ENCODE assay signal across 8 cellular contexts in the genomic region with DNA sequence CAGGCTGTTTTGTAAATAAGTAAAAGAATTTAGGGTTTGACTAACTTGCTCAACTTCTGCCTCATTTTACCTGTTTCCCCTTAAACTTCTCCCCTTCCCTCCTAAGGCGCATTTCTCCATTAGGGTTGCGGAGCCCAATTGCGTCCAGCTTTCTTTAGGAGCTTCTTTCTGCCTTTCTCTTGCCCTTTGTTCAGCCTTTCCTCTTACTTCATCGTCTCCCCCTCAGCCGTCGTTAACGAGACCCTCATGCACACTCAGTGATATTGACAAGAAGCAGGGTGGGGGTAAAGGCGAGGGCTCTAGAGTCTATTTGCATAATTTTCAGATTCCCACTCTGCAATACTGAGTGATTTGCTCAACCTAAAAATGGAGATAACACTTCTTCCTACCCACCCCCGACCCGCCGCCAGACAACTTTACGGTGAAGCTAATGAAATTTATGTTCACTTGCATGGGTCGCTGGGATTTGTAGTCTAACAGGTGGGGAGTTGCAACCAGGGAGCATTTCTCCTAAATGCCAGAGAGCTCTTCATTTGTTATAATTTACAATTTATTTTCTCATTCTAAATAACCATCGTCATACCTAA. TPM values are rescaled to one million over a fixed set of nuclear protein-coding genes. Genes with fewer than 3 reads are reported as not detected.
DNase-seq lines count a peak whose midpoint lies in the region; ATAC-seq and TF ChIP-seq lines count a peak whose summit lies in the region.

No MANE protein-coding gene starts in this region.

- no peaks in the 10 kb centered on the region for H3K36me3 Mint-ChIP-seq in mesothelial cell of epicardium

- H3K27ac Mint-ChIP-seq in mesothelial cell of epicardium = peak overlapping the region; percentile 96

- no peaks in the 10 kb centered on the region for H3K27me3 Mint-ChIP-seq in mesothelial cell of epicardium (ENCODE audit: low read depth)

- H3K27ac ChIP-seq in 22Rv1 (peak overlapping the region; percentile 98), HEK293 (ENCODE audit: extremely low read depth, low read depth, low read length) (peak overlapping the region; percentile 76; the same call in 1 of the 2 replicates), thoracic aorta (peak overlapping the region; percentile 92 to 95)

- H3K36me3 ChIP-seq in HEK293 (ENCODE audit: control insufficient read depth in 2 of 2, insufficient read depth in 1 of 2, low read length in 2 of 2) (no peaks in the 10 kb centered on the region), thoracic aorta (no peaks in the 10 kb centered on the region)

- no peaks in the 10 kb centered on the region for H3K9me3 ChIP-seq in HEK293 (ENCODE audit: control insufficient read depth, insufficient read depth, low read depth, low read length)
- H3K9me3 ChIP-seq in thoracic aorta = no peaks in the 10 kb centered on the region

- POLR2A ChIA-PET in HEK293 (lab: Yijun Ruan, JAX) = interaction anchor here (0.6 to 2.7 kb wide), 18 partner anchors 8 to 623 kb away, joined by 3 to 26 read pairs (median 4); partner anchors contain the start of genes NANS, NCBP1, TRIM14 and TRMO

- H3K4me1 ChIP-seq in HEK293 (ENCODE audit: control insufficient read depth, insufficient read depth, low read length) (no peaks in the 10 kb centered on the region), thoracic aorta (ENCODE audit: control insufficient read depth in 1 of 2, low read depth in 2 of 2) (peaks cover 4 to 26% of the 10 kb centered on the region in 2 donors)

- peak in 3 of 5 donors; percentile 13 to 48 (median 24) for DNase-seq in T-helper 1 cell
- peak; percentile 35 for DNase-seq in central memory CD4-positive, alpha-beta T cell
- no peak for DNase-seq in mesothelial cell of epicardium (ENCODE audit: low spot score in 2 of 2, unreplicated experiment in 2 of 2)
- no peak for DNase-seq in thoracic aorta (ENCODE audit: low spot score)
- DNase-seq in middle frontal gyrus (ENCODE audit: extremely low spot score, low spot score) = no peak

- ATAC-seq in thoracic aorta (ENCODE audit: insufficient number of reproducible peaks, low FRiP score, low read depth) = no peak
- ATAC-seq in HG03039 (IDR thresholded peaks at IDR 0.05; ENCODE audit: unreplicated experiment) = no peak

- CTCF ChIA-PET in HEK293 (lab: Yijun Ruan, JAX) = interaction anchor here (0.6 to 4.0 kb wide), 12 partner anchors 21 to 877 kb away, joined by 3 to 25 read pairs (median 4); partner anchors contain the start of gene NANS

- peak overlapping the region; percentile 88 for H3K4me3 ChIP-seq in HEK293 (ENCODE audit: low read depth, low read length)
- peak overlapping the region; percentile 86 for H3K4me3 ChIP-seq in thoracic aorta

- peak overlapping the region; percentile 82 for H3K4me3 Mint-ChIP-seq in mesothelial cell of epicardium

- TF ChIP-seq CTCF in 22Rv1 (IDR thresholded peaks at IDR 0.05) (no peak), HEK293 (tag by site-specific recombination; IDR thresholded peaks at IDR 0.05) (no peak), mesothelial cell of epicardium (IDR thresholded peaks at IDR 0.05; ENCODE audit: unreplicated experiment) (no peak), thoracic aorta (IDR thresholded peaks at IDR 0.05) (no peak)

- no peaks in the 10 kb centered on the region for H3K9me3 Mint-ChIP-seq in mesothelial cell of epicardium

- H3K27me3 ChIP-seq in thoracic aorta (replicated peaks; ENCODE audit: insufficient read depth) = no peaks in the 10 kb centered on the region

- peaks cover 21% of the 10 kb centered on the region for H3K4me1 Mint-ChIP-seq in mesothelial cell of epicardium

TF ChIP-seq in HEK293, 187 proteins besides CTCF, POLR2A, EP300 and RAD21:
- TF ChIP-seq ZNF26 (tag by site-specific recombination; IDR thresholded peaks at IDR 0.05) (no peak), ZNF513 (tag by site-specific recombination; IDR thresholded peaks at IDR 0.05) (0 out of 2 replicates have a peak, but pooled peaks have one; percentile 12), YY2 (tag by site-specific recombination; IDR thresholded peaks at IDR 0.05) (no peak), MYNN (tag by site-specific recombination; IDR thresholded peaks at IDR 0.05; ENCODE audit: borderline replicate concordance) (no peak), OVOL3 (tag by site-specific recombination; IDR thresholded peaks at IDR 0.05) (no peak), SP3 (tag by site-specific recombination; IDR thresholded peaks at IDR 0.05) (peak; percentile 24; the same call in 1 of the 2 replicates), ZNF155 (tag by site-specific recombination; IDR thresholded peaks at IDR 0.05) (no peak), ZNF677 (tag by site-specific recombination; IDR thresholded peaks at IDR 0.05) (no peak), PRDM1 (tag by site-specific recombination; IDR thresholded peaks at IDR 0.05) (peak; percentile 53; the same call in 1 of the 2 replicates), ZBTB20 (tag by site-specific recombination; IDR thresholded peaks at IDR 0.05) (peak; percentile 74), ZNF354C (tag by site-specific recombination; IDR thresholded peaks at IDR 0.05; ENCODE audit: borderline replicate concordance, low read depth) (no peak), ZNF16 (tag by site-specific recombination; IDR thresholded peaks at IDR 0.05; ENCODE audit: low read depth) (no peak), SETDB1 (IDR thresholded peaks at IDR 0.05; ENCODE audit: insufficient read length, low read length) (no peak), SCRT2 (tag by site-specific recombination; IDR thresholded peaks at IDR 0.05) (peak; percentile 52)
- TF ChIP-seq, protein P1, sequence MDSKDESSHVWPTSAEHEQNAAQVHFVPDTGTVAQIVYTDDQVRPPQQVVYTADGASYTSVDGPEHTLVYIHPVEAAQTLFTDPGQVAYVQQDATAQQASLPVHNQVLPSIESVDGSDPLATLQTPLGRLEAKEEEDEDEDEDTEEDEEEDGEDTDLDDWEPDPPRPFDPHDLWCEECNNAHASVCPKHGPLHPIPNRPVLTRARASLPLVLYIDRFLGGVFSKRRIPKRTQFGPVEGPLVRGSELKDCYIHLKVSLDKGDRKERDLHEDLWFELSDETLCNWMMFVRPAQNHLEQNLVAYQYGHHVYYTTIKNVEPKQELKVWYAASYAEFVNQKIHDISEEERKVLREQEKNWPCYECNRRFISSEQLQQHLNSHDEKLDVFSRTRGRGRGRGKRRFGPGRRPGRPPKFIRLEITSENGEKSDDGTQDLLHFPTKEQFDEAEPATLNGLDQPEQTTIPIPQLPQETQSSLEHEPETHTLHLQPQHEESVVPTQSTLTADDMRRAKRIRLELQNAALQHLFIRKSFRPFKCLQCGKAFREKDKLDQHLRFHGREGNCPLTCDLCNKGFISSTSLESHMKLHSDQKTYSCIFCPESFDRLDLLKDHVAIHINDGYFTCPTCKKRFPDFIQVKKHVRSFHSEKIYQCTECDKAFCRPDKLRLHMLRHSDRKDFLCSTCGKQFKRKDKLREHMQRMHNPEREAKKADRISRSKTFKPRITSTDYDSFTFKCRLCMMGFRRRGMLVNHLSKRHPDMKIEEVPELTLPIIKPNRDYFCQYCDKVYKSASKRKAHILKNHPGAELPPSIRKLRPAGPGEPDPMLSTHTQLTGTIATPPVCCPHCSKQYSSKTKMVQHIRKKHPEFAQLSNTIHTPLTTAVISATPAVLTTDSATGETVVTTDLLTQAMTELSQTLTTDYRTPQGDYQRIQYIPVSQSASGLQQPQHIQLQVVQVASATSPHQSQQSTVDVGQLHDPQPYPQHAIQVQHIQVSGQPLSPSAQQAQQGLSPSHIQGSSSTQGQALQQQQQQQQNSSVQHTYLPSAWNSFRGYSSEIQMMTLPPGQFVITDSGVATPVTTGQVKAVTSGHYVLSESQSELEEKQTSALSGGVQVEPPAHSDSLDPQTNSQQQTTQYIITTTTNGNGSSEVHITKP (tag by site-specific recombination; IDR thresholded peaks at IDR 0.05) = peak; percentile 77

RNA-seq across cellular contexts. Expression of gene TBC1D2, which starts 1.3 kb away (rescaled TPM):
- total RNA-seq in mesothelial cell of epicardium = 7.0 to 7.4 TPM (median 7.3 TPM) in 3 replicates
- 10 to 100 TPM; 22.3 to 23.7 TPM for total RNA-seq in thoracic aorta

Comparison
In these comparisons a context has a peak if more than half of its experiments do, and no peak if none do; other contexts are left out.
1. DNase-seq: peak in T-helper 1 cell (3 of 5) and central memory CD4-positive, alpha-beta T cell (single experiment); none in mesothelial cell of epicardium (0 of 2), thoracic aorta (single experiment) and middle frontal gyrus (single experiment).
2. Peak in every context shown above with its lines, with median percentiles within 50 percentile points of each other: H3K27ac ChIP-seq.